15 cellular contexts compared by ENCODE assay signal in genomic region chr22:46273432-46274148, GRCh38. TPM values are rescaled to one million over a fixed set of nuclear protein-coding genes. Genes with fewer than 3 reads are reported as not detected.
DNase-seq lines count a peak whose midpoint lies in the region; ATAC-seq and TF ChIP-seq lines count a peak whose summit lies in the region.
"Had no signal": no experiment of that assay in that cellular context is flagged by ENCODE, and none has a peak within 500 bp of the region (broad histone marks: within the 10 kb centered on the region; RNA-seq: fewer than 3 reads in every experiment).

No MANE protein-coding gene starts in this region.

- H3K9me3 ChIP-seq in Peyer's patch, result no peaks in the 10 kb centered on the region
- no peaks in the 10 kb centered on the region for H3K9me3 ChIP-seq in right cardiac atrium (ENCODE audit: control insufficient read depth, low read length)

- H3K27me3 ChIP-seq in Peyer's patch (no peaks in the 10 kb centered on the region), right cardiac atrium (ENCODE audit: control insufficient read depth, insufficient read depth) (no peaks in the 10 kb centered on the region)
- H3K27me3 ChIP-seq: BLaER1 had no signal

- H3K4me3 ChIP-seq in Peyer's patch (no peak overlapping the region), right cardiac atrium (ENCODE audit: low read length) (no peak overlapping the region)
- H3K4me3 ChIP-seq: BLaER1 had no signal

- H3K4me1 ChIP-seq in Peyer's patch, result peaks cover 0 to 9% (median 0%) of the 10 kb centered on the region in 4 donors
- H3K4me1 ChIP-seq in right cardiac atrium (ENCODE audit: control insufficient read depth, insufficient read depth, low read length), result no peaks in the 10 kb centered on the region

- WGBS in right cardiac atrium, result 77% methylated on average over 12 of the region's 12 CpGs

- TF ChIP-seq CTCF in Peyer's patch (IDR thresholded peaks at IDR 0.05), result no peak

- no peak for TF ChIP-seq POLR2A in Peyer's patch (IDR thresholded peaks at IDR 0.05)

- H3K27ac ChIP-seq in Peyer's patch (no peak overlapping the region), right cardiac atrium (ENCODE audit: low read length) (peak overlapping the region; percentile 19)
- H3K27ac ChIP-seq: BLaER1 had no signal

- ATAC-seq in left cardiac atrium, result peak; percentile 32 to 42
- no peak for ATAC-seq in Right ventricle myocardium superior (ENCODE audit: poor library complexity)
- ATAC-seq in right cardiac atrium, result peak; percentile 48 to 73

- peaks cover 0 to 80% (median 0%) of the 10 kb centered on the region in 3 donors for H3K36me3 ChIP-seq in Peyer's patch

- intact Hi-C loops in left cardiac atrium (cut with DNase I), result no loop called here
- intact Hi-C loops in Right ventricle myocardium superior (cut with DNase I), result no loop called here
- intact Hi-C loops in right cardiac atrium (cut with DNase I), result no loop called here

- peak; percentile 7 for DNase-seq in left cardiac atrium
- DNase-seq in Right ventricle myocardium superior, result no peak
- DNase-seq in Peyer's patch, result peak in 2 of 3 donors; percentile 32 to 43
- no peak for DNase-seq in right cardiac atrium
- DNase-seq in retina, result peak; percentile 30
- DNase-seq in ureter (ENCODE audit: low spot score), result no peak
- no peak for DNase-seq in activated CD4-positive, CD25-positive, alpha-beta regulatory T cell (lab: John Stamatoyannopoulos, UW)
- DNase-seq: AML-193; CD4-positive, CD25-positive, alpha-beta regulatory T cell; DMS 273 treated with DMSO at 0.1 percent for 48 hours; HCEC 1CT; HFFc6 had no signal

RNA-seq across cellular contexts. Expression of gene TTC38, which starts 5.8 kb away (rescaled TPM):
- total RNA-seq in left cardiac atrium (10 to 100 TPM; 22.7 to 23.1 TPM), Right ventricle myocardium superior (24.1 TPM), Peyer's patch (100 to 1,000 TPM; 173 to 606 (median 587) TPM), right cardiac atrium (10 to 100 TPM; 22.4 to 30.7 (median 27.8) TPM), ureter (30.9 TPM)
- 16.6 TPM for polyA plus RNA-seq in right cardiac atrium

RNA-seq across cellular contexts. Expression of gene PKDREJ, which starts 10.4 kb away (rescaled TPM):
- total RNA-seq in left cardiac atrium (under 1 TPM; 0.12 to 0.13 TPM), Right ventricle myocardium superior (0.05 TPM), Peyer's patch (1 to 10 TPM in 1 of 4 donors, under 1 TPM in 2, not detected in 1; 0.13 to 1.3 (median 0.35) TPM), right cardiac atrium (under 1 TPM; 0.06 to 0.25 (median 0.10) TPM), ureter (0.13 TPM)
- 0.07 TPM for polyA plus RNA-seq in right cardiac atrium
- total RNA-seq: CD4-positive, CD25-positive, alpha-beta regulatory T cell; Daoy; H4; HFFc6 had no signal

RNA-seq across cellular contexts. Expression of gene GTSE1, which starts 23.1 kb away (rescaled TPM):
- total RNA-seq in left cardiac atrium (under 1 TPM; 0.24 to 0.94 TPM), Right ventricle myocardium superior (0.43 TPM), Peyer's patch (10 to 100 TPM in 1 of 4 donors, 1 to 10 TPM in 3; 2.3 to 14.9 (median 5.9) TPM), right cardiac atrium (1 to 10 TPM in 3 of 4 donors, under 1 TPM in 1; 0.42 to 1.8 (median 1.2) TPM), ureter (1.6 TPM)
- 0.50 TPM for polyA plus RNA-seq in right cardiac atrium

RNA-seq across cellular contexts. Expression of gene CDPF1, which starts 23.5 kb away (rescaled TPM):
- total RNA-seq in left cardiac atrium (1 to 10 TPM; 8.1 to 8.2 TPM), Right ventricle myocardium superior (5.4 TPM), Peyer's patch (10 to 100 TPM in 3 of 4 donors, 1 to 10 TPM in 1; 7.0 to 23.9 (median 12.1) TPM), right cardiac atrium (10 to 100 TPM in 1 of 4 donors, 1 to 10 TPM in 3; 8.9 to 10.4 (median 9.2) TPM), ureter (9.8 TPM)
- polyA plus RNA-seq in right cardiac atrium, result 10.5 TPM

Comparison
In these comparisons a context has a peak if more than half of its experiments do, and no peak if none do; other contexts are left out.
1. DNase-seq: peak in left cardiac atrium (single experiment), Peyer's patch (2 of 3) and retina (single experiment); none in Right ventricle myocardium superior (single experiment), right cardiac atrium (0 of 3), ureter (single experiment) and activated CD4-positive, CD25-positive, alpha-beta regulatory T cell (0 of 4).